8 cellular contexts compared by ENCODE assay signal in the genomic region with DNA sequence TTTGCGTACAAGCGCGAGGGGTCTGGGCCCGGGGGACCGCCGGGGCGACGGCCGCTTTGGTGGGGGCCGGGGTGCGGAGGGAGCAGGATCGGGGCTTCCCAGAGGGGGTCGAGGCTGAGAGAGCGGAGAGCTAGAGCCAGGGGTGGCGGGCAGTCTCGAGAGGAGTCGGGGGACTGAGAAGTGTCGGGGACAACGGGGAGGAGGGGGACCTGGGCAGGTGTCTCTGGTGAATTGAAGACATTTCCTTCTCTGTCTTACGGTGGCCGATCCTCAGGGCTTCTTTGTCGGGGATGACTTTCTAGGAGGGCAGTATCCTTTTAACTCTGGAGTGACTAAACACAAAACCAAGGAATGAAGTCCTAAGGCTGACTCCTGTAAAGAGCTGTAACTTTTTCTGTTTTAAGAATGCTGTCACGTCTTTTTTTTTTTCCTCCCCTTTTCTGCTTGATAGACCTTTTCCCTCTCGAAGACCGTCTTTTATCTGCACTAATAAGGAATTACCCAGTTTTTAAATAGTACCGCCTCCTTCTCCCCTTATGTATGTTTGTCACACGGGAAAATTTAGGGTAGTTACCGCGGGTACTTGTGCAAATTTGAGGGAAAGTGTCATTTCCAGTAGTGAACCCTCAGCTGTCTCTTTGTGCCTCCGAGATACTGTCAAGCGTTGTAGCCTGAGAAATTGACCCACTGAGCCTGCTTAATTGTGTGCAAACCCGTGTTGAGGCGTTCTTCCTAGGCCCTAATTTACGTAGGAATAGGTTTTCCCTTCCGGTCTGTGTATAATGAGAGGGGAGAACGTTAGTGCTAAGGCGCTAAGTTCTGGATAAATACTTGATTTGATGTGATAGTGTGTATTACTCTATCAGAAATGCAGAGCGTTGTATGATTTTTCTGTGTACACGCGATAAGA. TPM values are rescaled to one million over a fixed set of nuclear protein-coding genes. Genes with fewer than 3 reads are reported as not detected.
A peak's percentile ranks its signal among the peaks of the same experiment; 100 is the strongest.
DNase-seq lines count a peak whose midpoint lies in the region; ATAC-seq and TF ChIP-seq lines count a peak whose summit lies in the region.

No MANE protein-coding gene starts in this region.

- H3K27ac ChIP-seq in rectal smooth muscle tissue (ENCODE audit: low read depth, low read length) = peak overlapping the region; percentile 99

- intact Hi-C loops in Caco-2 (cut with micrococcal nuclease; ENCODE audit: unreplicated experiment) = no loop called here
- intact Hi-C loops in cardiac septum (cut with DNase I) = loop anchor here (2.0 to 10.0 kb wide), 5 partner anchors 47 to 223 kb away; a partner anchor contains a TSS
- intact Hi-C loops in posterior vena cava (cut with DNase I) = no loop called here

- H3K4me1 Mint-ChIP-seq in Caco-2 (ENCODE audit: low read depth, unreplicated experiment) (peaks cover 5% of the 10 kb centered on the region), WTC11 (peaks cover 17% of the 10 kb centered on the region), osteocyte (ENCODE audit: unreplicated experiment) (peaks cover 12% of the 10 kb centered on the region)

- DNase-seq in Caco-2 (peak in 1 of 2 experiments; percentile 35), HPDE6-E6E7 (ENCODE audit: extremely low spot score) (peak; percentile 9), WTC11 (ENCODE audit: low spot score) (peak; percentile 61), cardiac septum (ENCODE audit: low spot score) (peak; percentile 76), posterior vena cava (ENCODE audit: low spot score) (no peak), osteocyte (ENCODE audit: extremely low spot score, unreplicated experiment) (no peak)

- H3K9me3 Mint-ChIP-seq in Caco-2 (ENCODE audit: unreplicated experiment) = no peaks in the 10 kb centered on the region
- no peaks in the 10 kb centered on the region for H3K9me3 Mint-ChIP-seq in WTC11
- H3K9me3 Mint-ChIP-seq in osteocyte (ENCODE audit: unreplicated experiment) = no peaks in the 10 kb centered on the region

- peak; percentile 9 for ATAC-seq in GM19324 (IDR thresholded peaks at IDR 0.05; ENCODE audit: low FRiP score, unreplicated experiment)
- peak; percentile 12 for ATAC-seq in WTC11

- H3K36me3 ChIP-seq in Caco-2 (ENCODE audit: control insufficient read depth, insufficient read depth, low read length) = no peaks in the 10 kb centered on the region
- H3K36me3 ChIP-seq in rectal smooth muscle tissue (ENCODE audit: control insufficient read depth, insufficient read depth, low read length) = no peaks in the 10 kb centered on the region

- peaks cover 12% of the 10 kb centered on the region; the same call in 1 of the 2 replicates for H3K4me1 ChIP-seq in Caco-2
- no peaks in the 10 kb centered on the region for H3K4me1 ChIP-seq in rectal smooth muscle tissue (ENCODE audit: control insufficient read depth, insufficient read depth, low read length)

- POLR2A ChIA-PET in Caco-2 (lab: Charles Lee) = interaction anchor here (0.7 to 1.5 kb wide), 4 partner anchors 9 to 103 kb away, joined by 3 to 16 read pairs (median 4); no protein-coding TSS in a partner anchor
- POLR2A ChIA-PET in WTC11 (lab: Charles Lee) = interaction anchor here (0.6 to 1.7 kb wide), 6 partner anchors 10 to 182 kb away, joined by 3 to 7 read pairs (median 4); a partner anchor contains a TSS

- H3K27me3 ChIP-seq in Caco-2 (replicated peaks; ENCODE audit: control insufficient read depth, insufficient read depth, low read length) = no peaks in the 10 kb centered on the region
- no peaks in the 10 kb centered on the region for H3K27me3 ChIP-seq in rectal smooth muscle tissue (ENCODE audit: control insufficient read depth, insufficient read depth, low read length)

- H3K4me3 Mint-ChIP-seq in Caco-2 (ENCODE audit: unreplicated experiment) (no peak overlapping the region), WTC11 (no peak overlapping the region), osteocyte (ENCODE audit: unreplicated experiment) (no peak overlapping the region)

- CTCF ChIA-PET in Caco-2 (lab: Charles Lee) (interaction anchor here (1.0 to 1.2 kb wide), 2 partner anchors 57 to 226 kb away, joined by 3 to 7 read pairs; no protein-coding TSS in a partner anchor), WTC11 (lab: Charles Lee) (interaction anchor here (0.6 to 1.6 kb wide), 5 partner anchors 51 to 233 kb away, joined by 3 to 10 read pairs (median 3); a partner anchor contains a TSS)

- H3K4me3 ChIP-seq in Caco-2 (ENCODE audit: low read depth, low read length) (peak overlapping the region; percentile 85), rectal smooth muscle tissue (ENCODE audit: low read length) (peak overlapping the region; percentile 83)

- H3K27me3 Mint-ChIP-seq in Caco-2 (ENCODE audit: insufficient read depth, unreplicated experiment) = no peaks in the 10 kb centered on the region
- no peaks in the 10 kb centered on the region for H3K27me3 Mint-ChIP-seq in WTC11 (ENCODE audit: low read depth)
- H3K27me3 Mint-ChIP-seq in osteocyte (ENCODE audit: unreplicated experiment) = no peaks in the 10 kb centered on the region

- no peak overlapping the region for H3K27ac Mint-ChIP-seq in Caco-2 (ENCODE audit: unreplicated experiment)
- H3K27ac Mint-ChIP-seq in WTC11 = no peak overlapping the region
- H3K27ac Mint-ChIP-seq in osteocyte (ENCODE audit: unreplicated experiment) = no peak overlapping the region

- no peak for TF ChIP-seq CTCF in Caco-2 (IDR thresholded peaks at IDR 0.05; ENCODE audit: insufficient read depth in 1 of 2, low read depth in 1 of 2, low read length in 1 of 2, severe bottlenecking in 1 of 2, unreplicated experiment in 1 of 2)
- no peak for TF ChIP-seq CTCF in WTC11 (IDR thresholded peaks at IDR 0.05)
- no peak for TF ChIP-seq CTCF in osteocyte (IDR thresholded peaks at IDR 0.05)

- H3K9me3 ChIP-seq in Caco-2 = no peaks in the 10 kb centered on the region

- H3K36me3 Mint-ChIP-seq in Caco-2 (ENCODE audit: insufficient read depth, unreplicated experiment) (peaks cover 6% of the 10 kb centered on the region), WTC11 (no peaks in the 10 kb centered on the region), osteocyte (ENCODE audit: unreplicated experiment) (no peaks in the 10 kb centered on the region)

- H3K9ac ChIP-seq in rectal smooth muscle tissue (ENCODE audit: low read length) = peak overlapping the region; percentile 80

- TSS peak; percentile 20 for BruUV-seq in Caco-2 (replicated peaks; lab: Mats Ljungman, UMichigan)

TF ChIP-seq in WTC11, 78 proteins besides CTCF, POLR2A, EP300 and RAD21 (continues in another document):
- TF ChIP-seq, protein P1, sequence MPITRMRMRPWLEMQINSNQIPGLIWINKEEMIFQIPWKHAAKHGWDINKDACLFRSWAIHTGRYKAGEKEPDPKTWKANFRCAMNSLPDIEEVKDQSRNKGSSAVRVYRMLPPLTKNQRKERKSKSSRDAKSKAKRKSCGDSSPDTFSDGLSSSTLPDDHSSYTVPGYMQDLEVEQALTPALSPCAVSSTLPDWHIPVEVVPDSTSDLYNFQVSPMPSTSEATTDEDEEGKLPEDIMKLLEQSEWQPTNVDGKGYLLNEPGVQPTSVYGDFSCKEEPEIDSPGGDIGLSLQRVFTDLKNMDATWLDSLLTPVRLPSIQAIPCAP (CRISPR knock-in tag; IDR thresholded peaks at IDR 0.05) = no peak
- TF ChIP-seq ATF1 (CRISPR knock-in tag; IDR thresholded peaks at IDR 0.05) (no peak), NR1H2 (CRISPR knock-in tag; IDR thresholded peaks at IDR 0.05) (no peak), HMGA2 (CRISPR knock-in tag; IDR thresholded peaks at IDR 0.05) (no peak), ZNF416 (CRISPR knock-in tag; IDR thresholded peaks at IDR 0.05) (no peak)
- TF ChIP-seq, protein P2, sequence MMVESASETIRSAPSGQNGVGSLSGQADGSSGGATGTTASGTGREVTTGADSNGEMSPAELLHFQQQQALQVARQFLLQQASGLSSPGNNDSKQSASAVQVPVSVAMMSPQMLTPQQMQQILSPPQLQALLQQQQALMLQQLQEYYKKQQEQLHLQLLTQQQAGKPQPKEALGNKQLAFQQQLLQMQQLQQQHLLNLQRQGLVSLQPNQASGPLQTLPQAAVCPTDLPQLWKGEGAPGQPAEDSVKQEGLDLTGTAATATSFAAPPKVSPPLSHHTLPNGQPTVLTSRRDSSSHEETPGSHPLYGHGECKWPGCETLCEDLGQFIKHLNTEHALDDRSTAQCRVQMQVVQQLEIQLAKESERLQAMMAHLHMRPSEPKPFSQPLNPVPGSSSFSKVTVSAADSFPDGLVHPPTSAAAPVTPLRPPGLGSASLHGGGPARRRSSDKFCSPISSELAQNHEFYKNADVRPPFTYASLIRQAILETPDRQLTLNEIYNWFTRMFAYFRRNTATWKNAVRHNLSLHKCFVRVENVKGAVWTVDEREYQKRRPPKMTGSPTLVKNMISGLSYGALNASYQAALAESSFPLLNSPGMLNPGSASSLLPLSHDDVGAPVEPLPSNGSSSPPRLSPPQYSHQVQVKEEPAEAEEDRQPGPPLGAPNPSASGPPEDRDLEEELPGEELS (CRISPR knock-in tag; IDR thresholded peaks at IDR 0.05) = no peak
- TF ChIP-seq, protein P3, sequence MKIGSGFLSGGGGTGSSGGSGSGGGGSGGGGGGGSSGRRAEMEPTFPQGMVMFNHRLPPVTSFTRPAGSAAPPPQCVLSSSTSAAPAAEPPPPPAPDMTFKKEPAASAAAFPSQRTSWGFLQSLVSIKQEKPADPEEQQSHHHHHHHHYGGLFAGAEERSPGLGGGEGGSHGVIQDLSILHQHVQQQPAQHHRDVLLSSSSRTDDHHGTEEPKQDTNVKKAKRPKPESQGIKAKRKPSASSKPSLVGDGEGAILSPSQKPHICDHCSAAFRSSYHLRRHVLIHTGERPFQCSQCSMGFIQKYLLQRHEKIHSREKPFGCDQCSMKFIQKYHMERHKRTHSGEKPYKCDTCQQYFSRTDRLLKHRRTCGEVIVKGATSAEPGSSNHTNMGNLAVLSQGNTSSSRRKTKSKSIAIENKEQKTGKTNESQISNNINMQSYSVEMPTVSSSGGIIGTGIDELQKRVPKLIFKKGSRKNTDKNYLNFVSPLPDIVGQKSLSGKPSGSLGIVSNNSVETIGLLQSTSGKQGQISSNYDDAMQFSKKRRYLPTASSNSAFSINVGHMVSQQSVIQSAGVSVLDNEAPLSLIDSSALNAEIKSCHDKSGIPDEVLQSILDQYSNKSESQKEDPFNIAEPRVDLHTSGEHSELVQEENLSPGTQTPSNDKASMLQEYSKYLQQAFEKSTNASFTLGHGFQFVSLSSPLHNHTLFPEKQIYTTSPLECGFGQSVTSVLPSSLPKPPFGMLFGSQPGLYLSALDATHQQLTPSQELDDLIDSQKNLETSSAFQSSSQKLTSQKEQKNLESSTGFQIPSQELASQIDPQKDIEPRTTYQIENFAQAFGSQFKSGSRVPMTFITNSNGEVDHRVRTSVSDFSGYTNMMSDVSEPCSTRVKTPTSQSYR (CRISPR knock-in tag; IDR thresholded peaks at IDR 0.05) = no peak

RNA-seq across cellular contexts. Expression of a gene that starts 0.9 kb away (rescaled TPM):
- total RNA-seq in Caco-2 (2022) (40.1 and 46.9 TPM in 2 replicates), WTC11 (2021) (21.0 to 22.6 TPM (median 21.7 TPM) in 3 replicates), cardiac septum (21.4 TPM), posterior vena cava (10 to 100 TPM; 54.9 to 58.3 TPM), osteocyte (41.3 and 45.9 TPM in 2 replicates)

Comparison
In these comparisons a context has a peak if more than half of its experiments do, and no peak if none do; other contexts are left out.
1. DNase-seq: peak in HPDE6-E6E7 (single experiment), WTC11 (single experiment) and cardiac septum (single experiment); none in posterior vena cava (single experiment) and osteocyte (single experiment).